ENCODE assay signal across 1 cellular context in the genomic region with DNA sequence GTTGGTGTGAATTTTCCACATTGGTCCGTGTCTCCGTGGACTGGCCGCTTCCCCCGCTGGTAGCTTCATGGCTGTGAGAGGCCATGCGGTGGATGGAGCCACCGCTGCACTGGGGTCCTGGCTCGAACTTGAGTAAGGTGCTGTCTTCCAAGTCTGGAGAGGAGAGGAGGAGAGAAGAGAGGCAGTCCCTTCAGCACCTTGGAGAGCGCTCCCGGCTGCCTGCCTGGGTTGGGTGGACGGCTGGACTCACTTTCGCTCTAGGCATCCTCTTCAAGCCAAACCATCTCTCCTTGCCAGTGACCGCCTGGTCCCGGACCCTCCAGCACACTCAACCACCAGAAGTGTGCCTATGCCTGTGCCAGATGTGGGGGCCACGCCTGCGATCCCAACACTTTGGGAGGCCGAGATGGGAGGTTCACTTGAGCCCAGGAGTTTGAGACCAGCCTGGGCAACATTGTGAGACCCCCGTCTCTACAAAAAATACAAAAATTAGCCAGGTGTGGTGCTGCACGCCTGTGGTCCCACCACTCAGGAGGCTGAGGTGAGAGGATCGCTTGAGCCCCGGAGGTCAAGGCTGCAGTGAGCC.
TF ChIP-seq lines count a peak whose summit lies in the region.

No MANE protein-coding gene starts in this region.

TF ChIP-seq in K562, 482 proteins besides CTCF, POLR2A, EP300 and RAD21 (continued from another document):
- TF ChIP-seq TFAP4 (CRISPR knock-in tag; IDR thresholded peaks at IDR 0.05; ENCODE audit: borderline replicate concordance) (peak; percentile 49; the same call in 1 of the 2 replicates), PRMT5 (CRISPR knock-in tag; IDR thresholded peaks at IDR 0.05) (peak; percentile 90), E2F4 (CRISPR knock-in tag; IDR thresholded peaks at IDR 0.05; ENCODE audit: low read depth) (0 out of 2 replicates have a peak, but pooled peaks have one; percentile 70), EHMT2 (IDR thresholded peaks at IDR 0.05) (peak; percentile 98), THRAP3 (IDR thresholded peaks at IDR 0.05; ENCODE audit: borderline replicate concordance) (no peak), ZNF584 (CRISPR knock-in tag; IDR thresholded peaks at IDR 0.05; ENCODE audit: low read depth) (no peak), CHAMP1 (IDR thresholded peaks at IDR 0.05) (peak; percentile 22; the same call in 1 of the 2 replicates), ZNF766 (CRISPR knock-in tag; conservative IDR thresholded peaks at IDR 0.05) (peak; percentile 67; the same call in 1 of the 2 replicates), GABPB1 (CRISPR knock-in tag; IDR thresholded peaks at IDR 0.05) (0 out of 2 replicates have a peak, but pooled peaks have one; percentile 31), ZNF644 (tag; IDR thresholded peaks at IDR 0.05; ENCODE audit: low read depth) (0 out of 2 replicates have a peak, but pooled peaks have one; percentile 28), OTX1 (CRISPR knock-in tag; IDR thresholded peaks at IDR 0.05) (no peak), FOXP1 (CRISPR knock-in tag; IDR thresholded peaks at IDR 0.05) (0 out of 2 replicates have a peak, but pooled peaks have one; percentile 36), NR2C2 (CRISPR knock-in tag; IDR thresholded peaks at IDR 0.05) (0 out of 2 replicates have a peak, but pooled peaks have one; percentile 51), NR2C2 (tag; IDR thresholded peaks at IDR 0.05) (no peak), ARID1B (IDR thresholded peaks at IDR 0.05) (no peak), SRF (CRISPR knock-in tag; IDR thresholded peaks at IDR 0.05) (0 out of 4 replicates have a peak, but pooled peaks of 1 of the 2 experiments have one; percentile 26), MIER1 (IDR thresholded peaks at IDR 0.05; ENCODE audit: low read depth) (peak; percentile 97), ZNF232 (CRISPR knock-in tag; IDR thresholded peaks at IDR 0.05) (0 out of 2 replicates have a peak, but pooled peaks have one; percentile 53), ZNF384 (IDR thresholded peaks at IDR 0.05; ENCODE audit: low read depth, low read length) (no peak), ZNF511 (CRISPR knock-in tag; IDR thresholded peaks at IDR 0.05) (peak; percentile 85; the same call in 1 of the 2 replicates), DPF2 (IDR thresholded peaks at IDR 0.05) (no peak), NCOA1 (IDR thresholded peaks at IDR 0.05; ENCODE audit: low read depth) (peak; percentile 40; the same call in 1 of the 2 replicates), ZNF589 (CRISPR knock-in tag; IDR thresholded peaks at IDR 0.05; ENCODE audit: low read depth) (no peak), NCOA4 (IDR thresholded peaks at IDR 0.05; ENCODE audit: partially characterized antibody) (no peak), REST (CRISPR knock-in tag; IDR thresholded peaks at IDR 0.05; ENCODE audit: low read depth) (peak; percentile 97), ZC3H11A (IDR thresholded peaks at IDR 0.05; ENCODE audit: low read depth, low read length) (no peak), PYGO2 (tag; IDR thresholded peaks at IDR 0.05) (0 out of 2 replicates have a peak, but pooled peaks have one; percentile 12), CXXC5 (CRISPR knock-in tag; IDR thresholded peaks at IDR 0.05) (peak; percentile 45; the same call in 1 of the 2 replicates)
- TF ChIP-seq, protein P1, sequence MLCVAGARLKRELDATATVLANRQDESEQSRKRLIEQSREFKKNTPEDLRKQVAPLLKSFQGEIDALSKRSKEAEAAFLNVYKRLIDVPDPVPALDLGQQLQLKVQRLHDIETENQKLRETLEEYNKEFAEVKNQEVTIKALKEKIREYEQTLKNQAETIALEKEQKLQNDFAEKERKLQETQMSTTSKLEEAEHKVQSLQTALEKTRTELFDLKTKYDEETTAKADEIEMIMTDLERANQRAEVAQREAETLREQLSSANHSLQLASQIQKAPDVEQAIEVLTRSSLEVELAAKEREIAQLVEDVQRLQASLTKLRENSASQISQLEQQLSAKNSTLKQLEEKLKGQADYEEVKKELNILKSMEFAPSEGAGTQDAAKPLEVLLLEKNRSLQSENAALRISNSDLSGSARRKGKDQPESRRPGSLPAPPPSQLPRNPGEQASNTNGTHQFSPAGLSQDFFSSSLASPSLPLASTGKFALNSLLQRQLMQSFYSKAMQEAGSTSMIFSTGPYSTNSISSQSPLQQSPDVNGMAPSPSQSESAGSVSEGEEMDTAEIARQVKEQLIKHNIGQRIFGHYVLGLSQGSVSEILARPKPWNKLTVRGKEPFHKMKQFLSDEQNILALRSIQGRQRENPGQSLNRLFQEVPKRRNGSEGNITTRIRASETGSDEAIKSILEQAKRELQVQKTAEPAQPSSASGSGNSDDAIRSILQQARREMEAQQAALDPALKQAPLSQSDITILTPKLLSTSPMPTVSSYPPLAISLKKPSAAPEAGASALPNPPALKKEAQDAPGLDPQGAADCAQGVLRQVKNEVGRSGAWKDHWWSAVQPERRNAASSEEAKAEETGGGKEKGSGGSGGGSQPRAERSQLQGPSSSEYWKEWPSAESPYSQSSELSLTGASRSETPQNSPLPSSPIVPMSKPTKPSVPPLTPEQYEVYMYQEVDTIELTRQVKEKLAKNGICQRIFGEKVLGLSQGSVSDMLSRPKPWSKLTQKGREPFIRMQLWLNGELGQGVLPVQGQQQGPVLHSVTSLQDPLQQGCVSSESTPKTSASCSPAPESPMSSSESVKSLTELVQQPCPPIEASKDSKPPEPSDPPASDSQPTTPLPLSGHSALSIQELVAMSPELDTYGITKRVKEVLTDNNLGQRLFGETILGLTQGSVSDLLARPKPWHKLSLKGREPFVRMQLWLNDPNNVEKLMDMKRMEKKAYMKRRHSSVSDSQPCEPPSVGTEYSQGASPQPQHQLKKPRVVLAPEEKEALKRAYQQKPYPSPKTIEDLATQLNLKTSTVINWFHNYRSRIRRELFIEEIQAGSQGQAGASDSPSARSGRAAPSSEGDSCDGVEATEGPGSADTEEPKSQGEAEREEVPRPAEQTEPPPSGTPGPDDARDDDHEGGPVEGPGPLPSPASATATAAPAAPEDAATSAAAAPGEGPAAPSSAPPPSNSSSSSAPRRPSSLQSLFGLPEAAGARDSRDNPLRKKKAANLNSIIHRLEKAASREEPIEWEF (CRISPR knock-in tag; IDR thresholded peaks at IDR 0.05), result no peak
- TF ChIP-seq, protein P2, sequence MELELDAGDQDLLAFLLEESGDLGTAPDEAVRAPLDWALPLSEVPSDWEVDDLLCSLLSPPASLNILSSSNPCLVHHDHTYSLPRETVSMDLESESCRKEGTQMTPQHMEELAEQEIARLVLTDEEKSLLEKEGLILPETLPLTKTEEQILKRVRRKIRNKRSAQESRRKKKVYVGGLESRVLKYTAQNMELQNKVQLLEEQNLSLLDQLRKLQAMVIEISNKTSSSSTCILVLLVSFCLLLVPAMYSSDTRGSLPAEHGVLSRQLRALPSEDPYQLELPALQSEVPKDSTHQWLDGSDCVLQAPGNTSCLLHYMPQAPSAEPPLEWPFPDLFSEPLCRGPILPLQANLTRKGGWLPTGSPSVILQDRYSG (tag; conservative IDR thresholded peaks at IDR 0.05; ENCODE audit: low read depth), result no peak
- TF ChIP-seq, protein P3, sequence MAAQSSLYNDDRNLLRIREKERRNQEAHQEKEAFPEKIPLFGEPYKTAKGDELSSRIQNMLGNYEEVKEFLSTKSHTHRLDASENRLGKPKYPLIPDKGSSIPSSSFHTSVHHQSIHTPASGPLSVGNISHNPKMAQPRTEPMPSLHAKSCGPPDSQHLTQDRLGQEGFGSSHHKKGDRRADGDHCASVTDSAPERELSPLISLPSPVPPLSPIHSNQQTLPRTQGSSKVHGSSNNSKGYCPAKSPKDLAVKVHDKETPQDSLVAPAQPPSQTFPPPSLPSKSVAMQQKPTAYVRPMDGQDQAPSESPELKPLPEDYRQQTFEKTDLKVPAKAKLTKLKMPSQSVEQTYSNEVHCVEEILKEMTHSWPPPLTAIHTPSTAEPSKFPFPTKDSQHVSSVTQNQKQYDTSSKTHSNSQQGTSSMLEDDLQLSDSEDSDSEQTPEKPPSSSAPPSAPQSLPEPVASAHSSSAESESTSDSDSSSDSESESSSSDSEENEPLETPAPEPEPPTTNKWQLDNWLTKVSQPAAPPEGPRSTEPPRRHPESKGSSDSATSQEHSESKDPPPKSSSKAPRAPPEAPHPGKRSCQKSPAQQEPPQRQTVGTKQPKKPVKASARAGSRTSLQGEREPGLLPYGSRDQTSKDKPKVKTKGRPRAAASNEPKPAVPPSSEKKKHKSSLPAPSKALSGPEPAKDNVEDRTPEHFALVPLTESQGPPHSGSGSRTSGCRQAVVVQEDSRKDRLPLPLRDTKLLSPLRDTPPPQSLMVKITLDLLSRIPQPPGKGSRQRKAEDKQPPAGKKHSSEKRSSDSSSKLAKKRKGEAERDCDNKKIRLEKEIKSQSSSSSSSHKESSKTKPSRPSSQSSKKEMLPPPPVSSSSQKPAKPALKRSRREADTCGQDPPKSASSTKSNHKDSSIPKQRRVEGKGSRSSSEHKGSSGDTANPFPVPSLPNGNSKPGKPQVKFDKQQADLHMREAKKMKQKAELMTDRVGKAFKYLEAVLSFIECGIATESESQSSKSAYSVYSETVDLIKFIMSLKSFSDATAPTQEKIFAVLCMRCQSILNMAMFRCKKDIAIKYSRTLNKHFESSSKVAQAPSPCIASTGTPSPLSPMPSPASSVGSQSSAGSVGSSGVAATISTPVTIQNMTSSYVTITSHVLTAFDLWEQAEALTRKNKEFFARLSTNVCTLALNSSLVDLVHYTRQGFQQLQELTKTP (IDR thresholded peaks at IDR 0.05; ENCODE audit: low read depth in 1 of 2, partially characterized antibody in 2 of 2), result peak in 1 of 2 experiments; percentile 83
TF ChIP-seq in K562: peak in this region for 25.
